In genomic region chr5:177447611-177448243, GRCh38 we compare ENCODE assay signal across 1 cellular context.
TF ChIP-seq lines count a peak whose summit lies in the region.

No MANE protein-coding gene starts in this region.

TF ChIP-seq in H1, 55 proteins besides CTCF, POLR2A, EP300 and RAD21:
- TF ChIP-seq KDM4A (IDR thresholded peaks at IDR 0.05; ENCODE audit: low read depth, low read length, severe bottlenecking), result peak; percentile 16
- TF ChIP-seq SP2 (IDR thresholded peaks at IDR 0.05; ENCODE audit: low read length), result no peak
- TF ChIP-seq SRF (IDR thresholded peaks at IDR 0.05; ENCODE audit: low read depth, low read length), result no peak
- TF ChIP-seq BRCA1 (IDR thresholded peaks at IDR 0.05; ENCODE audit: low read depth, low read length), result no peak
- TF ChIP-seq BACH1 (IDR thresholded peaks at IDR 0.05; ENCODE audit: low read length), result peak; percentile 87
- peak; percentile 41; the same call in 1 of the 2 replicates for TF ChIP-seq POLR2AphosphoS5 (IDR thresholded peaks at IDR 0.05; ENCODE audit: low read depth, low read length)
- TF ChIP-seq CBX8 (IDR thresholded peaks at IDR 0.05; ENCODE audit: borderline replicate concordance, low read depth, low read length), result no peak
- no peak for TF ChIP-seq JUN (IDR thresholded peaks at IDR 0.05; ENCODE audit: low read depth, low read length)
- TF ChIP-seq ATF3 (IDR thresholded peaks at IDR 0.05; ENCODE audit: insufficient read depth, low read depth, low read length), result no peak
- no peak for TF ChIP-seq CEBPB (IDR thresholded peaks at IDR 0.05; ENCODE audit: low read depth, low read length)
- no peak for TF ChIP-seq POU5F1 (IDR thresholded peaks at IDR 0.05; ENCODE audit: low read depth, low read length)
- TF ChIP-seq, protein P1, sequence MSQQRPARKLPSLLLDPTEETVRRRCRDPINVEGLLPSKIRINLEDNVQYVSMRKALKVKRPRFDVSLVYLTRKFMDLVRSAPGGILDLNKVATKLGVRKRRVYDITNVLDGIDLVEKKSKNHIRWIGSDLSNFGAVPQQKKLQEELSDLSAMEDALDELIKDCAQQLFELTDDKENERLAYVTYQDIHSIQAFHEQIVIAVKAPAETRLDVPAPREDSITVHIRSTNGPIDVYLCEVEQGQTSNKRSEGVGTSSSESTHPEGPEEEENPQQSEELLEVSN (IDR thresholded peaks at IDR 0.05), result peak; percentile 84
- peak; percentile 45 for TF ChIP-seq TBP (IDR thresholded peaks at IDR 0.05; ENCODE audit: low read depth, low read length)
- TF ChIP-seq SIRT6 (IDR thresholded peaks at IDR 0.05; ENCODE audit: low read length), result no peak
- TF ChIP-seq KDM1A (IDR thresholded peaks at IDR 0.05; ENCODE audit: borderline replicate concordance, low read length), result peak; percentile 10; the same call in 1 of the 2 replicates
- peak; percentile 33; the same call in 1 of the 2 replicates for TF ChIP-seq CREB1 (IDR thresholded peaks at IDR 0.05)
- peak; percentile 54; the same call in 1 of the 2 replicates for TF ChIP-seq YY1 (IDR thresholded peaks at IDR 0.05; ENCODE audit: low read depth, low read length)
- TF ChIP-seq GTF2F1 (IDR thresholded peaks at IDR 0.05; ENCODE audit: borderline replicate concordance, low read depth, low read length), result peak; percentile 8; the same call in 1 of the 2 replicates
- TF ChIP-seq SP1 (IDR thresholded peaks at IDR 0.05; ENCODE audit: low read depth, low read length), result no peak
- TF ChIP-seq TAF7 (optimal IDR thresholded peaks at IDR 0.05; ENCODE audit: borderline replicate concordance, low read depth, low read length), result no peak
- 0 out of 2 replicates have a peak, but pooled peaks have one; percentile 36 for TF ChIP-seq ATF2 (IDR thresholded peaks at IDR 0.05; ENCODE audit: low read length)
- no peak for TF ChIP-seq USF2 (IDR thresholded peaks at IDR 0.05; ENCODE audit: low read length)
- no peak for TF ChIP-seq HDAC6 (IDR thresholded peaks at IDR 0.05; ENCODE audit: low read depth, low read length)
- 0 out of 4 replicates have a peak, but pooled peaks of 1 of the 2 experiments have one; percentile 27 for TF ChIP-seq HDAC2 (IDR thresholded peaks at IDR 0.05; ENCODE audit: borderline replicate concordance in 1 of 2, low read depth in 2 of 2, low read length in 2 of 2)
- peak; percentile 25 for TF ChIP-seq CTBP2 (IDR thresholded peaks at IDR 0.05; ENCODE audit: borderline replicate concordance, insufficient read depth, insufficient read length, low read length)
- TF ChIP-seq JUND (IDR thresholded peaks at IDR 0.05; ENCODE audit: low read length), result peak; percentile 76
- TF ChIP-seq CHD7 (IDR thresholded peaks at IDR 0.05; ENCODE audit: insufficient replicate concordance, low read length), result no peak
- TF ChIP-seq MAFK (IDR thresholded peaks at IDR 0.05; ENCODE audit: low read depth, low read length), result peak; percentile 68; the same call in 1 of the 2 replicates
- TF ChIP-seq NANOG (IDR thresholded peaks at IDR 0.05; ENCODE audit: insufficient read depth, low read depth, low read length, poor library complexity, severe bottlenecking), result no peak
- TF ChIP-seq TAF1 (IDR thresholded peaks at IDR 0.05; ENCODE audit: low read depth, low read length), result peak; percentile 47; the same call in 1 of the 2 replicates
- no peak; a peak in 1 of 4 replicates for TF ChIP-seq SIN3A (conservative IDR thresholded peaks at IDR 0.05 in 1 of 2, IDR thresholded peaks at IDR 0.05 in 1 of 2; ENCODE audit: low read depth in 1 of 2, low read length in 2 of 2)
- TF ChIP-seq EGR1 (IDR thresholded peaks at IDR 0.05; ENCODE audit: borderline replicate concordance, low read depth, low read length), result no peak
- no peak for TF ChIP-seq KDM5A (IDR thresholded peaks at IDR 0.05; ENCODE audit: low read length)
- TF ChIP-seq GABPA (IDR thresholded peaks at IDR 0.05; ENCODE audit: borderline replicate concordance, insufficient read depth, low read length), result no peak
- TF ChIP-seq MAX (IDR thresholded peaks at IDR 0.05), result peak; percentile 89
- no peak for TF ChIP-seq ASH2L (IDR thresholded peaks at IDR 0.05; ENCODE audit: low read length)
- TF ChIP-seq ZNF274 (IDR thresholded peaks at IDR 0.05; ENCODE audit: borderline replicate concordance, extremely low read depth, low read length), result no peak
- no peak for TF ChIP-seq RXRA (IDR thresholded peaks at IDR 0.05; ENCODE audit: insufficient read depth, low read depth, low read length)
- TF ChIP-seq CHD1 (IDR thresholded peaks at IDR 0.05; ENCODE audit: low read depth, low read length), result no peak
- no peak for TF ChIP-seq SAP30 (IDR thresholded peaks at IDR 0.05; ENCODE audit: insufficient read depth, insufficient replicate concordance, low read length)
TF ChIP-seq in H1: peak in this region for 16.
